Comparison of ENCODE assay signal across 8 cellular contexts in the genomic region with DNA sequence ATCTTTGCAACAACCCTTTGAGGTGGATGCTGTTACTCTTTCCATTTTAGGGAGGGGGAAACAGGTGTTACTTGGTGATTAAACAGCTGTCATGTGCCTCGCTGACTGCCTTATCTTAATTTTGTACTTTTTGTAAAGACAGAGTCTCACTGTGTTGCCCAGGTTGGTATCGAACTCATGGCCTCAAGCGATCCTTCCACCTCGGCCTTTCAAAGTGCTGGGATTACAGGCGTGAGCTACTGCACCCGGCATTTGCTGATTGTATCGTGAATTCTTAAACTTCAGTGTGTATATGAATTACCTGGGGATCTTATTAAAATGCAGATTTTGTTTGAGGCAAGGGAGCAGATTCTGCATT. TPM values are rescaled to one million over a fixed set of nuclear protein-coding genes. Genes with fewer than 3 reads are reported as not detected.
A peak's percentile ranks its signal among the peaks of the same experiment; 100 is the strongest.
DNase-seq lines count a peak whose midpoint lies in the region; TF ChIP-seq lines count a peak whose summit lies in the region.

No MANE protein-coding gene starts in this region.

- H3K4me1 Mint-ChIP-seq in activated CD4-positive, alpha-beta T cell treated with anti-CD3 and anti-CD28 coated beads, Interleukin-2, amount 10 ng/mL, durations not matched to agents 7 days and 5 days: peaks cover 45% of the 10 kb centered on the region

- TF ChIP-seq CTCF in astrocyte of the cerebellum (IDR thresholded peaks at IDR 0.05; ENCODE audit: low read depth, low read length, missing control alignments): no peak
- no peak for TF ChIP-seq CTCF in lower leg skin (IDR thresholded peaks at IDR 0.05)
- TF ChIP-seq CTCF in thyroid gland (IDR thresholded peaks at IDR 0.05): peak in 1 of 6 experiments; percentile 4

- H3K27ac Mint-ChIP-seq in activated CD4-positive, alpha-beta T cell treated with anti-CD3 and anti-CD28 coated beads, Interleukin-2, amount 10 ng/mL, durations not matched to agents 7 days and 5 days: peak overlapping the region; percentile 98

- intact Hi-C loops in lower leg skin (cut with DNase I; ENCODE audit: low total_unique reads) (no loop called here), thyroid gland (cut with DNase I) (no loop called here)

- TF ChIP-seq POLR2A in lower leg skin (IDR thresholded peaks at IDR 0.05) (no peak), thyroid gland (IDR thresholded peaks at IDR 0.05) (no peak)

- in situ Hi-C loops in astrocyte of the cerebellum (cut with HindIII; ENCODE audit: low sequenced_read_pairs): no loop called here

- peaks cover 15% of the 10 kb centered on the region for H3K36me3 Mint-ChIP-seq in activated CD4-positive, alpha-beta T cell treated with anti-CD3 and anti-CD28 coated beads, Interleukin-2, amount 10 ng/mL, durations not matched to agents 7 days and 5 days (ENCODE audit: low read depth)

- CTCF ChIA-PET in activated CD4-positive, alpha-beta T cell treated with anti-CD3 and anti-CD28 coated beads, Interleukin-2, amount 10 ng/mL, durations not matched to agents 7 days and 5 days (lab: Charles Lee): interaction anchor here (0.6 to 3.5 kb wide), 8 partner anchors 14 to 105 kb away, joined by 3 to 32 read pairs (median 5); partner anchors contain the start of gene RHOF

- POLR2A ChIA-PET in activated CD4-positive, alpha-beta T cell treated with anti-CD3 and anti-CD28 coated beads, Interleukin-2, amount 10 ng/mL, durations not matched to agents 7 days and 5 days (lab: Charles Lee): interaction anchor here (0.9 kb wide), 1 partner anchor 87 kb away, joined by 3 read pairs; no protein-coding TSS in a partner anchor

- peaks cover 30% of the 10 kb centered on the region in 2 donors for H3K4me1 ChIP-seq in thyroid gland

- 1 to 2% methylated on average over 7 of the region's 7 CpGs for WGBS in lower leg skin, 2 donors
- WGBS in thyroid gland, 2 donors: 2 to 3% methylated on average over 7 of the region's 7 CpGs

- no peaks in the 10 kb centered on the region for H3K36me3 ChIP-seq in thyroid gland

- no peaks in the 10 kb centered on the region for H3K27me3 ChIP-seq in thyroid gland

- H3K27me3 Mint-ChIP-seq in activated CD4-positive, alpha-beta T cell treated with anti-CD3 and anti-CD28 coated beads, Interleukin-2, amount 10 ng/mL, durations not matched to agents 7 days and 5 days: no peaks in the 10 kb centered on the region

- H3K9me3 Mint-ChIP-seq in activated CD4-positive, alpha-beta T cell treated with anti-CD3 and anti-CD28 coated beads, Interleukin-2, amount 10 ng/mL, durations not matched to agents 7 days and 5 days: no peaks in the 10 kb centered on the region

- peak overlapping the region; percentile 94 for H3K4me3 Mint-ChIP-seq in activated CD4-positive, alpha-beta T cell treated with anti-CD3 and anti-CD28 coated beads, Interleukin-2, amount 10 ng/mL, durations not matched to agents 7 days and 5 days

- no peak for DNase-seq in activated CD4-positive, alpha-beta T cell treated with anti-CD3 and anti-CD28 coated beads, Interleukin-2, amount 10 ng/mL, durations not matched to agents 7 days and 5 days
- DNase-seq in activated CD4-positive, alpha-beta T cell treated with anti-CD3 and anti-CD28 coated beads, Interleukin-2, amount 50 U/mL, for 1 hour: no peak
- DNase-seq in astrocyte of the cerebellum (ENCODE audit: low read depth) (no peak), lower leg skin (ENCODE audit: low spot score in 2 of 2) (no peak), thyroid gland (no peak), globus pallidus (ENCODE audit: low spot score) (no peak), hepatic stellate cell (ENCODE audit: low spot score) (no peak), foreskin melanocyte (no peak)

- H3K27ac ChIP-seq in thyroid gland: peak overlapping the region in 2 of 3 donors; percentile 88 to 91

- no peaks in the 10 kb centered on the region for H3K9me3 ChIP-seq in thyroid gland

- H3K4me3 ChIP-seq in astrocyte of the cerebellum (ENCODE audit: low read depth, low read length) (peak overlapping the region; percentile 78), lower leg skin (ENCODE audit: low read depth, poor library complexity, severe bottlenecking) (peak overlapping the region; percentile 86), thyroid gland (replicated peaks in 1 of 3) (peak overlapping the region; percentile 68 to 83 (median 68))

RNA-seq across cellular contexts. Expression of gene PSMD9, which starts 0.7 kb away (rescaled TPM):
- 10 to 100 TPM; 60.0 to 62.0 TPM for total RNA-seq in activated CD4-positive, alpha-beta T cell treated with anti-CD3 and anti-CD28 coated beads, Interleukin-2, amount 10 ng/mL, durations not matched to agents 7 days and 5 days
- total RNA-seq in lower leg skin (10 to 100 TPM; 67.9 to 87.5 (median 82.7) TPM), thyroid gland (100 to 1,000 TPM in 2 of 4 donors, 10 to 100 TPM in 2; 67.9 to 149 (median 97.4) TPM)

RNA-seq across cellular contexts. Expression of gene CFAP251, which starts 29.1 kb away (rescaled TPM):
- total RNA-seq in activated CD4-positive, alpha-beta T cell treated with anti-CD3 and anti-CD28 coated beads, Interleukin-2, amount 10 ng/mL, durations not matched to agents 7 days and 5 days: under 1 TPM; 0.30 to 0.52 TPM
- 1 to 10 TPM in 3 of 4 donors, under 1 TPM in 1; 0.30 to 6.2 (median 3.4) TPM for total RNA-seq in lower leg skin
- 10 to 100 TPM; 17.7 to 27.0 (median 23.7) TPM for total RNA-seq in thyroid gland

RNA-seq across cellular contexts. Expression of gene HPD, which starts 30.6 kb away (rescaled TPM):
- not detected for total RNA-seq in activated CD4-positive, alpha-beta T cell treated with anti-CD3 and anti-CD28 coated beads, Interleukin-2, amount 10 ng/mL, durations not matched to agents 7 days and 5 days
- not detected for total RNA-seq in lower leg skin
- total RNA-seq in thyroid gland: 1 to 10 TPM in 1 of 4 donors, under 1 TPM in 2, not detected in 1; 0.39 to 1.2 (median 0.78) TPM
